1 cellular context compared by ENCODE assay signal in the genomic region with DNA sequence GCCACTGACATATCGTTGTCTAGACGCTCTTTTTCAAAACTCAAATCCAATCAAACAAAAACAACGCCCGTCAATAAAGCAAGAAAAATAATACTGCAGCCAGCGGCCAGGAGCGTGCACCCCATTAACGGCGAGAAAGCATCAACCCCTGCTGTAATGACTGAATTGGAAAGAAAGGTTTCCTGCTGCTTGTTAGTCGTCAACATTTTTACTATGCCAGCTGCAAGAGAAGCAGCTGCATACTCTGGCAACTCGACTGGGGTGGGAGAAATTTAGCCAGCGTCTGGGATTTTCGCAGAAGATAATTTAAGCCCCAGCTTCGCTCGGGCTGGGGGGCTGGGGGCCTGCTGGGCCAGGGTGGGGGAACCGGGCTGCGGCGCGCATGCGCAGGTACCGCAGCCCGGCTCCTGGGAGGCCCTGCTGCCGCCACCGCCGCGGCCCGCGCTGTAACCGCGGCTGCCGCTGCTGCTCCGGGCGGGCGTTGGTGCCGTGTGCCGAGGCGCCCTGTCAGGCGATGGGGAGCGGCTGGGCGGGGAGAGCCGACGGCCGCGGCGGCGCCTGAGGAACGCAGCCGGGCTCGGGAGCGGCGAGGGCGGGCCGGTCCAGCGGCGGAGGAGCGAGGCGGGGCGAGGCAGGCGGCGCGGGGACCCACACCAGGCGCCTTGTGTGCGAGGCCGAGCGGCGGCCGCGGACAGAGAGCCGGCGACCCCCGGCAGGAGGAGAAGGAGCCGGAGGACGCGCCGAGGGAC.
TF ChIP-seq lines count a peak whose summit lies in the region.

No MANE protein-coding gene starts in this region.

TF ChIP-seq in HEK293, 187 proteins besides CTCF, POLR2A, EP300 and RAD21 (continued from another document):
- TF ChIP-seq ZNF112 (tag by site-specific recombination; IDR thresholded peaks at IDR 0.05) (no peak), ZNF830 (tag by site-specific recombination; IDR thresholded peaks at IDR 0.05; ENCODE audit: low read depth) (no peak), ZBTB20 (tag by site-specific recombination; IDR thresholded peaks at IDR 0.05) (0 out of 2 replicates have a peak, but pooled peaks have one; percentile 1), TCF7L2 (IDR thresholded peaks at IDR 0.05; ENCODE audit: borderline replicate concordance, low read depth, low read length) (no peak), TRIM28 (IDR thresholded peaks at IDR 0.05; ENCODE audit: borderline replicate concordance, low read length) (0 out of 2 replicates have a peak, but pooled peaks have one; percentile 56), ZFP69B (tag by site-specific recombination; IDR thresholded peaks at IDR 0.05) (no peak), ZBTB7A (tag by site-specific recombination; IDR thresholded peaks at IDR 0.05; ENCODE audit: low read depth) (no peak), WT1 (tag by site-specific recombination; IDR thresholded peaks at IDR 0.05) (no peak), YY2 (tag by site-specific recombination; IDR thresholded peaks at IDR 0.05) (no peak), ZNF707 (tag by site-specific recombination; IDR thresholded peaks at IDR 0.05) (no peak), ZNF510 (tag by site-specific recombination; IDR thresholded peaks at IDR 0.05; ENCODE audit: insufficient replicate concordance) (no peak), ZNF560 (tag by site-specific recombination; IDR thresholded peaks at IDR 0.05; ENCODE audit: borderline replicate concordance) (no peak), GLIS2 (tag by site-specific recombination; IDR thresholded peaks at IDR 0.05) (peak; percentile 10; the same call in 1 of the 2 replicates)
- TF ChIP-seq, protein P1, sequence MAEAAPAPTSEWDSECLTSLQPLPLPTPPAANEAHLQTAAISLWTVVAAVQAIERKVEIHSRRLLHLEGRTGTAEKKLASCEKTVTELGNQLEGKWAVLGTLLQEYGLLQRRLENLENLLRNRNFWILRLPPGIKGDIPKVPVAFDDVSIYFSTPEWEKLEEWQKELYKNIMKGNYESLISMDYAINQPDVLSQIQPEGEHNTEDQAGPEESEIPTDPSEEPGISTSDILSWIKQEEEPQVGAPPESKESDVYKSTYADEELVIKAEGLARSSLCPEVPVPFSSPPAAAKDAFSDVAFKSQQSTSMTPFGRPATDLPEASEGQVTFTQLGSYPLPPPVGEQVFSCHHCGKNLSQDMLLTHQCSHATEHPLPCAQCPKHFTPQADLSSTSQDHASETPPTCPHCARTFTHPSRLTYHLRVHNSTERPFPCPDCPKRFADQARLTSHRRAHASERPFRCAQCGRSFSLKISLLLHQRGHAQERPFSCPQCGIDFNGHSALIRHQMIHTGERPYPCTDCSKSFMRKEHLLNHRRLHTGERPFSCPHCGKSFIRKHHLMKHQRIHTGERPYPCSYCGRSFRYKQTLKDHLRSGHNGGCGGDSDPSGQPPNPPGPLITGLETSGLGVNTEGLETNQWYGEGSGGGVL (tag by site-specific recombination; IDR thresholded peaks at IDR 0.05), result 0 out of 2 replicates have a peak, but pooled peaks have one; percentile 8
- TF ChIP-seq, protein P2, sequence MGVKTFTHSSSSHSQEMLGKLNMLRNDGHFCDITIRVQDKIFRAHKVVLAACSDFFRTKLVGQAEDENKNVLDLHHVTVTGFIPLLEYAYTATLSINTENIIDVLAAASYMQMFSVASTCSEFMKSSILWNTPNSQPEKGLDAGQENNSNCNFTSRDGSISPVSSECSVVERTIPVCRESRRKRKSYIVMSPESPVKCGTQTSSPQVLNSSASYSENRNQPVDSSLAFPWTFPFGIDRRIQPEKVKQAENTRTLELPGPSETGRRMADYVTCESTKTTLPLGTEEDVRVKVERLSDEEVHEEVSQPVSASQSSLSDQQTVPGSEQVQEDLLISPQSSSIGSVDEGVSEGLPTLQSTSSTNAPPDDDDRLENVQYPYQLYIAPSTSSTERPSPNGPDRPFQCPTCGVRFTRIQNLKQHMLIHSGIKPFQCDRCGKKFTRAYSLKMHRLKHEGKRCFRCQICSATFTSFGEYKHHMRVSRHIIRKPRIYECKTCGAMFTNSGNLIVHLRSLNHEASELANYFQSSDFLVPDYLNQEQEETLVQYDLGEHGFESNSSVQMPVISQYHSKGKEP (tag by site-specific recombination; IDR thresholded peaks at IDR 0.05), result 0 out of 2 replicates have a peak, but pooled peaks have one; percentile 44
- TF ChIP-seq, protein P3, sequence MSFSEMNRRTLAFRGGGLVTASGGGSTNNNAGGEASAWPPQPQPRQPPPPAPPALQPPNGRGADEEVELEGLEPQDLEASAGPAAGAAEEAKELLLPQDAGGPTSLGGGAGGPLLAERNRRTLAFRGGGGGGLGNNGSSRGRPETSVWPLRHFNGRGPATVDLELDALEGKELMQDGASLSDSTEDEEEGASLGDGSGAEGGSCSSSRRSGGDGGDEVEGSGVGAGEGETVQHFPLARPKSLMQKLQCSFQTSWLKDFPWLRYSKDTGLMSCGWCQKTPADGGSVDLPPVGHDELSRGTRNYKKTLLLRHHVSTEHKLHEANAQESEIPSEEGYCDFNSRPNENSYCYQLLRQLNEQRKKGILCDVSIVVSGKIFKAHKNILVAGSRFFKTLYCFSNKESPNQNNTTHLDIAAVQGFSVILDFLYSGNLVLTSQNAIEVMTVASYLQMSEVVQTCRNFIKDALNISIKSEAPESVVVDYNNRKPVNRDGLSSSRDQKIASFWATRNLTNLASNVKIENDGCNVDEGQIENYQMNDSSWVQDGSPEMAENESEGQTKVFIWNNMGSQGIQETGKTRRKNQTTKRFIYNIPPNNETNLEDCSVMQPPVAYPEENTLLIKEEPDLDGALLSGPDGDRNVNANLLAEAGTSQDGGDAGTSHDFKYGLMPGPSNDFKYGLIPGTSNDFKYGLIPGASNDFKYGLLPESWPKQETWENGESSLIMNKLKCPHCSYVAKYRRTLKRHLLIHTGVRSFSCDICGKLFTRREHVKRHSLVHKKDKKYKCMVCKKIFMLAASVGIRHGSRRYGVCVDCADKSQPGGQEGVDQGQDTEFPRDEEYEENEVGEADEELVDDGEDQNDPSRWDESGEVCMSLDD (tag by site-specific recombination; IDR thresholded peaks at IDR 0.05), result peak; percentile 75
- TF ChIP-seq, protein P4, sequence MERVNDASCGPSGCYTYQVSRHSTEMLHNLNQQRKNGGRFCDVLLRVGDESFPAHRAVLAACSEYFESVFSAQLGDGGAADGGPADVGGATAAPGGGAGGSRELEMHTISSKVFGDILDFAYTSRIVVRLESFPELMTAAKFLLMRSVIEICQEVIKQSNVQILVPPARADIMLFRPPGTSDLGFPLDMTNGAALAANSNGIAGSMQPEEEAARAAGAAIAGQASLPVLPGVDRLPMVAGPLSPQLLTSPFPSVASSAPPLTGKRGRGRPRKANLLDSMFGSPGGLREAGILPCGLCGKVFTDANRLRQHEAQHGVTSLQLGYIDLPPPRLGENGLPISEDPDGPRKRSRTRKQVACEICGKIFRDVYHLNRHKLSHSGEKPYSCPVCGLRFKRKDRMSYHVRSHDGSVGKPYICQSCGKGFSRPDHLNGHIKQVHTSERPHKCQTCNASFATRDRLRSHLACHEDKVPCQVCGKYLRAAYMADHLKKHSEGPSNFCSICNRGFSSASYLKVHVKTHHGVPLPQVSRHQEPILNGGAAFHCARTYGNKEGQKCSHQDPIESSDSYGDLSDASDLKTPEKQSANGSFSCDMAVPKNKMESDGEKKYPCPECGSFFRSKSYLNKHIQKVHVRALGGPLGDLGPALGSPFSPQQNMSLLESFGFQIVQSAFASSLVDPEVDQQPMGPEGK (tag by site-specific recombination; IDR thresholded peaks at IDR 0.05), result peak; percentile 97
- TF ChIP-seq, protein P5, sequence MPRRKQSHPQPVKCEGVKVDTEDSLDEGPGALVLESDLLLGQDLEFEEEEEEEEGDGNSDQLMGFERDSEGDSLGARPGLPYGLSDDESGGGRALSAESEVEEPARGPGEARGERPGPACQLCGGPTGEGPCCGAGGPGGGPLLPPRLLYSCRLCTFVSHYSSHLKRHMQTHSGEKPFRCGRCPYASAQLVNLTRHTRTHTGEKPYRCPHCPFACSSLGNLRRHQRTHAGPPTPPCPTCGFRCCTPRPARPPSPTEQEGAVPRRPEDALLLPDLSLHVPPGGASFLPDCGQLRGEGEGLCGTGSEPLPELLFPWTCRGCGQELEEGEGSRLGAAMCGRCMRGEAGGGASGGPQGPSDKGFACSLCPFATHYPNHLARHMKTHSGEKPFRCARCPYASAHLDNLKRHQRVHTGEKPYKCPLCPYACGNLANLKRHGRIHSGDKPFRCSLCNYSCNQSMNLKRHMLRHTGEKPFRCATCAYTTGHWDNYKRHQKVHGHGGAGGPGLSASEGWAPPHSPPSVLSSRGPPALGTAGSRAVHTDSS (tag by site-specific recombination; IDR thresholded peaks at IDR 0.05), result no peak
- TF ChIP-seq, protein P6, sequence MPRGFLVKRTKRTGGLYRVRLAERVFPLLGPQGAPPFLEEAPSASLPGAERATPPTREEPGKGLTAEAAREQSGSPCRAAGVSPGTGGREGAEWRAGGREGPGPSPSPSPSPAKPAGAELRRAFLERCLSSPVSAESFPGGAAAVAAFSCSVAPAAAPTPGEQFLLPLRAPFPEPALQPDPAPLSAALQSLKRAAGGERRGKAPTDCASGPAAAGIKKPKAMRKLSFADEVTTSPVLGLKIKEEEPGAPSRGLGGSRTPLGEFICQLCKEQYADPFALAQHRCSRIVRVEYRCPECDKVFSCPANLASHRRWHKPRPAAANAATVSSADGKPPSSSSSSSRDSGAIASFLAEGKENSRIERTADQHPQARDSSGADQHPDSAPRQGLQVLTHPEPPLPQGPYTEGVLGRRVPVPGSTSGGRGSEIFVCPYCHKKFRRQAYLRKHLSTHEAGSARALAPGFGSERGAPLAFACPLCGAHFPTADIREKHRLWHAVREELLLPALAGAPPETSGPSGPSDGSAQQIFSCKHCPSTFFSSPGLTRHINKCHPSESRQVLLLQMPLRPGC (tag by site-specific recombination; IDR thresholded peaks at IDR 0.05), result no peak
